ENCODE assay signal across 28 cellular contexts in the genomic region with DNA sequence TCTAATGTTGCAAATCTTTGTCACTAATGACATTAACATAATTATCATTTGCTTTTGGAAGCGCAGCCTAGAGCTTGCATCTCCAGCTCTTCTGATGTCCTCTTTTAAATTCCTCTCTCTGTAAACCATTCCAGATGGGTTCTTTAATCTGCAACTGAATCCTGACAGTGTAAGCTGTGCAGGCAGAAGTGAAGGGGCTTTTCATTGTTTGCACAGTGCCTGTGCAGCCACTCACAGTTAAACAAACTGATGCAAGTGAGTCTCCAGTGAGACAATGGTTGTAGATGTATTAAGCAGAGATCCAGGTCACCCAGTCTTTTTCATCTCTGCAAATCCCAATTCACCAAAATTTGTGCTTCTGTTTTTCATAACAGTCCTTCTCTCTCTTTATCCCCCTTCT. TPM values are rescaled to one million over a fixed set of nuclear protein-coding genes. Genes with fewer than 3 reads are reported as not detected.
"Had no signal": no experiment of that assay in that cellular context is flagged by ENCODE, and none has a peak within 500 bp of the region (broad histone marks: within the 10 kb centered on the region; RNA-seq: fewer than 3 reads in every experiment).

No MANE protein-coding gene starts in this region.

- H3K4me2 ChIP-seq: PC-9 had no signal

- H3K27me3 ChIP-seq: ascending aorta, body of pancreas had no signal

- H3K27ac Mint-ChIP-seq: activated CD8-positive, alpha-beta memory T cell treated with anti-CD3 and anti-CD28 coated beads, Interleukin-2, amount 10 ng/mL, durations not matched to agents 7 days and 5 days; activated naive CD4-positive, alpha-beta T cell treated with anti-CD3 and anti-CD28 coated beads, Interleukin-2, amount 50 U/mL, for 72 hours; activated naive CD8-positive, alpha-beta T cell treated with anti-CD3 and anti-CD28 coated beads, Interleukin-2, amount 50 U/mL, for 24 hours; activated T-cell treated with anti-CD3 and anti-CD28 coated beads, Interleukin-2, amount 50 U/mL, for 24 hours; activated T-helper 1 cell treated with anti-CD3 and anti-CD28 coated beads, Interleukin-12 subunit alpha, Interleukin-12 subunit beta, Interleukin-2, Interleukin-4 antibody, amounts not matched to agents 30 ng/mL and 10 ng/mL and 1 ng/mL, durations not matched to agents 14 hours and 24 hours and 36 hours; T-cell had no signal

- H3K36me3 ChIP-seq: ascending aorta had no signal

- H3K4me1 Mint-ChIP-seq: activated CD8-positive, alpha-beta memory T cell treated with anti-CD3 and anti-CD28 coated beads, Interleukin-2, amount 10 ng/mL, durations not matched to agents 7 days and 5 days; activated naive CD8-positive, alpha-beta T cell treated with anti-CD3 and anti-CD28 coated beads, Interleukin-2, amount 50 U/mL, for 24 hours; T-cell had no signal

- H3K4me3 ChIP-seq: ascending aorta, body of pancreas, coronary artery, PC-9, SK-N-MC had no signal

- DNase-seq: activated CD4-positive, alpha-beta T cell treated with anti-CD3 and anti-CD28 coated beads for 4 hours; activated CD4-positive, alpha-beta T cell treated with anti-CD3 and anti-CD28 coated beads, Interleukin-2, amount 50 U/mL, for 48 hours; activated CD8-positive, alpha-beta memory T cell treated with anti-CD3 and anti-CD28 coated beads, Interleukin-2, amount 10 ng/mL, durations not matched to agents 7 days and 5 days; activated effector memory CD4-positive, alpha-beta T cell treated with anti-CD3 and anti-CD28 coated beads, Interleukin-2, amount 50 U/mL, for 16 hours; activated naive CD4-positive, alpha-beta T cell treated with Interleukin-2 at 50 U/mL for 16 hours; activated naive CD8-positive, alpha-beta T cell treated with anti-CD3 and anti-CD28 coated beads, Interleukin-2, amount 50 U/mL, for 24 hours; activated T-cell treated with anti-CD3 and anti-CD28 coated beads, Interleukin-2, amount 50 U/mL, for 24 hours; amniotic stem cell; body of pancreas; central memory CD4-positive, alpha-beta T cell; MM.1S; NCI-H1105; NCI-H1436; NCI-H187; NCI-H446; NCI-H526; NCI-H774; PC-9; T-cell; T-helper 2 cell; T1000 had no signal

- H3K9me3 ChIP-seq: ascending aorta, body of pancreas had no signal

- H3K4me1 ChIP-seq: ascending aorta, body of pancreas had no signal

- H3K4me3 Mint-ChIP-seq: activated CD8-positive, alpha-beta memory T cell treated with anti-CD3 and anti-CD28 coated beads, Interleukin-2, amount 10 ng/mL, durations not matched to agents 7 days and 5 days; activated naive CD8-positive, alpha-beta T cell treated with anti-CD3 and anti-CD28 coated beads, Interleukin-2, amount 50 U/mL, for 24 hours; activated T-cell treated with anti-CD3 and anti-CD28 coated beads, Interleukin-2, amount 50 U/mL, for 24 hours; activated T-helper 1 cell treated with anti-CD3 and anti-CD28 coated beads, Interleukin-12 subunit alpha, Interleukin-12 subunit beta, Interleukin-2, Interleukin-4 antibody, amounts not matched to agents 30 ng/mL and 10 ng/mL and 1 ng/mL, durations not matched to agents 14 hours and 24 hours and 36 hours; T-cell had no signal

- H3K9me3 Mint-ChIP-seq: activated naive CD4-positive, alpha-beta T cell treated with anti-CD3 and anti-CD28 coated beads, Interleukin-2, amount 50 U/mL, for 72 hours; activated naive CD8-positive, alpha-beta T cell treated with anti-CD3 and anti-CD28 coated beads, Interleukin-2, amount 50 U/mL, for 24 hours; activated T-cell treated with anti-CD3 and anti-CD28 coated beads, Interleukin-2, amount 50 U/mL, for 24 hours; activated T-helper 1 cell treated with anti-CD3 and anti-CD28 coated beads, Interleukin-12 subunit alpha, Interleukin-12 subunit beta, Interleukin-2, Interleukin-4 antibody, amounts not matched to agents 30 ng/mL and 10 ng/mL and 1 ng/mL, durations not matched to agents 14 hours and 24 hours and 36 hours; T-cell had no signal

- H2AFZ ChIP-seq: PC-9 had no signal

- H3K27ac ChIP-seq: ascending aorta, body of pancreas, coronary artery, PC-9, SK-N-MC had no signal

- H3K36me3 Mint-ChIP-seq: activated CD8-positive, alpha-beta memory T cell treated with anti-CD3 and anti-CD28 coated beads, Interleukin-2, amount 10 ng/mL, durations not matched to agents 7 days and 5 days; activated naive CD4-positive, alpha-beta T cell treated with anti-CD3 and anti-CD28 coated beads, Interleukin-2, amount 50 U/mL, for 72 hours; T-cell had no signal

RNA-seq across cellular contexts. Expression of a gene that starts 22.5 kb away (rescaled TPM):
- total RNA-seq: activated CD8-positive, alpha-beta memory T cell treated with anti-CD3 and anti-CD28 coated beads, Interleukin-2, amount 10 ng/mL, durations not matched to agents 7 days and 5 days; activated naive CD4-positive, alpha-beta T cell treated with anti-CD3 and anti-CD28 coated beads, Interleukin-2, amount 50 U/mL, for 72 hours; activated T-helper 1 cell treated with anti-CD3 and anti-CD28 coated beads, Interleukin-12 subunit alpha, Interleukin-12 subunit beta, Interleukin-2, Interleukin-4 antibody, amounts not matched to agents 30 ng/mL and 10 ng/mL and 1 ng/mL, durations not matched to agents 14 hours and 24 hours and 36 hours; ascending aorta; bronchial epithelial cell; chondrocyte; PC-9 had no signal

RNA-seq across cellular contexts. Expression of a gene that starts 23.0 kb away (rescaled TPM):
- total RNA-seq: activated CD8-positive, alpha-beta memory T cell treated with anti-CD3 and anti-CD28 coated beads, Interleukin-2, amount 10 ng/mL, durations not matched to agents 7 days and 5 days; activated naive CD4-positive, alpha-beta T cell treated with anti-CD3 and anti-CD28 coated beads, Interleukin-2, amount 50 U/mL, for 72 hours; activated T-helper 1 cell treated with anti-CD3 and anti-CD28 coated beads, Interleukin-12 subunit alpha, Interleukin-12 subunit beta, Interleukin-2, Interleukin-4 antibody, amounts not matched to agents 30 ng/mL and 10 ng/mL and 1 ng/mL, durations not matched to agents 14 hours and 24 hours and 36 hours; ascending aorta; body of pancreas; bronchial epithelial cell; chondrocyte; PC-9 had no signal
